ENCODE assay signal across 13 cellular contexts in the genomic region with DNA sequence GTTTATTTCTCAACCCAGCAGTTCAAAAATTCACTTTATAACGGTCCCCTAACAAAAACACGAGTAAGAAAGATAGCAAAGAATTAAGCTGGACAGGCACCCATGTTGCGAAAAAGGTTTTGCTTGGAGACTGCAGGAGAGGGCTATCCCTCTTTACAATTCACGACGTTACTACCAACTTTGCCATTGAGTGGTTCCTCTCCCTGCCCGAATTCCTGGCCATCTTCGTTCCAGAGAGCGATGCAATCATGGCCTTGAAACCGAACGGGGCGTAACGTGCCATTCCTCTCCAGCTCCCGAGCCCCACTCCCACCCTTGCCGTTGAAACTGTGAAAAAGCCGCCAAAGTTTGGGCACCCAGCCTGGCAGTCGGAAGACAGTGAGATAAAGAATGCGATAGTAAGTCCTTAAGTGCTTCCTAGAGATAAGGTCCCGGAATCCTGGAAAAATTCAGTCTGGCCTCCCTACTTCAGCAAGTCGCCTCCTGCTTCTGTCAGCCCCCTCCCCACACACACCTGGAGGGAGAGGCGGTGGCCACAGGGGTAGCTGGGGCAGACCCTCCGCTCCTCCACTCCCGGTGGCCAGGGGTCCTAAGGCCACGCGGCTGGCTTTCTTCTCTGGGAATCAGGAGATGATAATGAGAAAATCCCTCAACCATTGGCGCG.
DNase-seq lines count a peak whose midpoint lies in the region; ATAC-seq and TF ChIP-seq lines count a peak whose summit lies in the region.
"Had no signal": no experiment of that assay in that cellular context is flagged by ENCODE, and none has a peak within 500 bp of the region (broad histone marks: within the 10 kb centered on the region; RNA-seq: fewer than 3 reads in every experiment).

No MANE protein-coding gene starts in this region.

- H3K9me3 ChIP-seq in suprapubic skin, result no peaks in the 10 kb centered on the region

- peak overlapping the region; percentile 40 for H3K4me3 Mint-ChIP-seq in activated CD8-positive, alpha-beta memory T cell treated with anti-CD3 and anti-CD28 coated beads, Interleukin-2, amount 10 ng/mL, durations not matched to agents 7 days and 5 days
- peak overlapping the region; percentile 11 for H3K4me3 Mint-ChIP-seq in central memory CD8-positive, alpha-beta T cell
- H3K4me3 Mint-ChIP-seq in activated CD4-positive, alpha-beta memory T cell treated with anti-CD3 and anti-CD28 coated beads, Interleukin-2, amount 10 ng/mL, durations not matched to agents 7 days and 5 days, result no peak overlapping the region

- peaks cover 66% of the 10 kb centered on the region for H3K27me3 ChIP-seq in suprapubic skin

- 16% methylated on average over 26 of the region's 26 CpGs for WGBS in suprapubic skin

- H3K36me3 ChIP-seq in suprapubic skin, result no peaks in the 10 kb centered on the region

- no peak for TF ChIP-seq EP300 in suprapubic skin (IDR thresholded peaks at IDR 0.05)

- CTCF ChIA-PET in activated CD8-positive, alpha-beta memory T cell treated with anti-CD3 and anti-CD28 coated beads, Interleukin-2, amount 10 ng/mL, durations not matched to agents 7 days and 5 days (lab: Charles Lee), result interaction anchor here (1.2 kb wide), 1 partner anchor 101 kb away, joined by 3 read pairs; no protein-coding TSS in a partner anchor
- CTCF ChIA-PET in activated CD4-positive, alpha-beta memory T cell treated with anti-CD3 and anti-CD28 coated beads, Interleukin-2, amount 10 ng/mL, durations not matched to agents 7 days and 5 days (lab: Charles Lee), result no interaction called here

- no peak overlapping the region for H3K27ac Mint-ChIP-seq in activated CD8-positive, alpha-beta memory T cell treated with anti-CD3 and anti-CD28 coated beads, Interleukin-2, amount 10 ng/mL, durations not matched to agents 7 days and 5 days
- H3K27ac Mint-ChIP-seq in central memory CD8-positive, alpha-beta T cell (ENCODE audit: low read depth), result no peak overlapping the region
- H3K27ac Mint-ChIP-seq in activated CD4-positive, alpha-beta memory T cell treated with anti-CD3 and anti-CD28 coated beads, Interleukin-2, amount 10 ng/mL, durations not matched to agents 7 days and 5 days, result no peak overlapping the region

- TF ChIP-seq POLR2A in suprapubic skin (IDR thresholded peaks at IDR 0.05), result no peak

- H3K27ac ChIP-seq in suprapubic skin, result no peak overlapping the region
- H3K27ac ChIP-seq: C4-2B had no signal

- no peak for ATAC-seq in activated CD8-positive, alpha-beta memory T cell treated with anti-CD3 and anti-CD28 coated beads, Interleukin-2, amount 10 ng/mL, durations not matched to agents 7 days and 5 days
- no peak for ATAC-seq in central memory CD8-positive, alpha-beta T cell (replicated peaks; ENCODE audit: extremely low read depth, poor library complexity, severe bottlenecking)
- ATAC-seq in left lobe of liver, result peak; percentile 18

- H3K36me3 Mint-ChIP-seq in activated CD8-positive, alpha-beta memory T cell treated with anti-CD3 and anti-CD28 coated beads, Interleukin-2, amount 10 ng/mL, durations not matched to agents 7 days and 5 days, result no peaks in the 10 kb centered on the region
- peaks cover 6% of the 10 kb centered on the region for H3K36me3 Mint-ChIP-seq in central memory CD8-positive, alpha-beta T cell (ENCODE audit: insufficient read depth)
- H3K36me3 Mint-ChIP-seq in activated CD4-positive, alpha-beta memory T cell treated with anti-CD3 and anti-CD28 coated beads, Interleukin-2, amount 10 ng/mL, durations not matched to agents 7 days and 5 days (ENCODE audit: low read depth), result peaks cover 4% of the 10 kb centered on the region

- peaks cover 38% of the 10 kb centered on the region for H3K4me1 Mint-ChIP-seq in activated CD8-positive, alpha-beta memory T cell treated with anti-CD3 and anti-CD28 coated beads, Interleukin-2, amount 10 ng/mL, durations not matched to agents 7 days and 5 days
- peaks cover 33% of the 10 kb centered on the region for H3K4me1 Mint-ChIP-seq in central memory CD8-positive, alpha-beta T cell
- peaks cover 38% of the 10 kb centered on the region for H3K4me1 Mint-ChIP-seq in activated CD4-positive, alpha-beta memory T cell treated with anti-CD3 and anti-CD28 coated beads, Interleukin-2, amount 10 ng/mL, durations not matched to agents 7 days and 5 days

- peak overlapping the region; percentile 17 for H3K4me3 ChIP-seq in suprapubic skin

- no peak for DNase-seq in activated CD8-positive, alpha-beta memory T cell treated with anti-CD3 and anti-CD28 coated beads, Interleukin-2, amount 10 ng/mL, durations not matched to agents 7 days and 5 days
- no peak for DNase-seq in activated CD8-positive, alpha-beta memory T cell treated with anti-CD3 and anti-CD28 coated beads, Interleukin-2, amount 50 U/mL, for 48 hours
- no peak for DNase-seq in central memory CD8-positive, alpha-beta T cell (ENCODE audit: low spot score in 2 of 2)
- DNase-seq in left lobe of liver (ENCODE audit: low spot score) (no peak), suprapubic skin (ENCODE audit: low spot score in 2 of 2) (no peak), amygdala (lab: John Stamatoyannopoulos, UW) (no peak), foreskin melanocyte (no peak)
- DNase-seq in activated CD4-positive, alpha-beta memory T cell treated with anti-CD3 and anti-CD28 coated beads, Interleukin-2, amount 10 ng/mL, durations not matched to agents 7 days and 5 days, result no peak
- DNase-seq: activated CD4-positive, CD25-positive, alpha-beta regulatory T cell treated with anti-CD3 and anti-CD28 coated beads, Interleukin-2, amount 50 U/mL, for 72 hours; cortex of kidney; Karpas-422; NK-92 treated with Interleukin-12 subunit alpha and Interleukin-12 subunit beta, amount 100 ng/mL, for 24 hours had no signal

- H3K9me3 Mint-ChIP-seq in activated CD8-positive, alpha-beta memory T cell treated with anti-CD3 and anti-CD28 coated beads, Interleukin-2, amount 10 ng/mL, durations not matched to agents 7 days and 5 days (ENCODE audit: low read depth), result no peaks in the 10 kb centered on the region
- H3K9me3 Mint-ChIP-seq in central memory CD8-positive, alpha-beta T cell, result no peaks in the 10 kb centered on the region
- H3K9me3 Mint-ChIP-seq in activated CD4-positive, alpha-beta memory T cell treated with anti-CD3 and anti-CD28 coated beads, Interleukin-2, amount 10 ng/mL, durations not matched to agents 7 days and 5 days, result no peaks in the 10 kb centered on the region

- no peak for TF ChIP-seq CTCF in suprapubic skin (IDR thresholded peaks at IDR 0.05)

- H3K27me3 Mint-ChIP-seq in activated CD8-positive, alpha-beta memory T cell treated with anti-CD3 and anti-CD28 coated beads, Interleukin-2, amount 10 ng/mL, durations not matched to agents 7 days and 5 days, result peaks cover 78% of the 10 kb centered on the region
- peaks cover 86% of the 10 kb centered on the region for H3K27me3 Mint-ChIP-seq in central memory CD8-positive, alpha-beta T cell
- H3K27me3 Mint-ChIP-seq in activated CD4-positive, alpha-beta memory T cell treated with anti-CD3 and anti-CD28 coated beads, Interleukin-2, amount 10 ng/mL, durations not matched to agents 7 days and 5 days, result peaks cover 76% of the 10 kb centered on the region

- POLR2A ChIA-PET in activated CD4-positive, alpha-beta memory T cell treated with anti-CD3 and anti-CD28 coated beads, Interleukin-2, amount 10 ng/mL, durations not matched to agents 7 days and 5 days (lab: Charles Lee), result interaction anchor here (1.8 kb wide), 1 partner anchor 66 kb away, joined by 6 read pairs; a partner anchor contains a TSS

- peaks cover 35% of the 10 kb centered on the region for H3K4me1 ChIP-seq in suprapubic skin
